In genomic region chr17:80111702-80112470, GRCh38 we compare ENCODE assay signal across 2 cellular contexts.
TF ChIP-seq lines count a peak whose summit lies in the region.

No MANE protein-coding gene starts in this region.

TF ChIP-seq in SK-N-SH treated with all-trans-retinoic acid at 6 μM for 48 hours, 23 proteins besides CTCF, POLR2A, EP300 and RAD21:
- TF ChIP-seq ISL1 (CRISPR knock-in tag; IDR thresholded peaks at IDR 0.05) = no peak

TF ChIP-seq in HepG2, 621 proteins besides CTCF, POLR2A, EP300 and RAD21:
- TF ChIP-seq AGO2 (optimal IDR thresholded peaks at IDR 0.05; ENCODE audit: low read depth, low read length) = peak; percentile 74
- no peak for TF ChIP-seq ZNF180 (CRISPR knock-in tag; IDR thresholded peaks at IDR 0.05; ENCODE audit: borderline replicate concordance, low read depth)
TF ChIP-seq in HepG2: peak in this region for 1.
